26 cellular contexts compared by ENCODE assay signal in the genomic region with DNA sequence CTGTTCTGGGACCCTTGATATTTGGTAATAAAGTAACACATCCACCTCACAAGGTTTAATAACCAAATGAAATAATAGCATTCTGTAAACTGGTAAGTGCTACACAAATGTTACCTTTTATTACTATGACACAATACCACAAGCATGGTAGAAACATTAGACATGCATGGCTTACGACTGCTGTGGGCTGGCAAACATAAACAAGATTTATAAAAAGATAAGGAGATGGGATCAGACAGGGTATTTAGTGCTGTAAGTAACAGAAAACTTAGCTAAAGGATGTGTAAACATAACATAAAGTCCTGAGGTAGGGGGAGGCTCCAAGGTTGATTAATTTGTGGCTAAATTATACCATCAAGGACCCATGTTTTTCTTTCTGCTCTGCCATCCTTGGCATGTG.
"Had no signal": no experiment of that assay in that cellular context is flagged by ENCODE, and none has a peak within 500 bp of the region (broad histone marks: within the 10 kb centered on the region; RNA-seq: fewer than 3 reads in every experiment).

No MANE protein-coding gene starts in this region.

- H3K4me3 Mint-ChIP-seq: dendritic cell treated with granulocyte-macrophage colony-stimulating factor and Interleukin-4, amounts not matched to agents 40 ng/mL and 50 ng/mL, for 4 days; effector memory CD8-positive, alpha-beta T cell; natural killer cell treated with Interleukin-12 subunit alpha and Interleukin-12 subunit beta and Interleukin-15 and Interleukin-18, amount 100 ng/mL, for 72 hours; neural progenitor cell; stimulated activated memory B cell treated with anti-CD40 and anti-IgM and Interleukin-4, amounts not matched to agents 10 μg/mL and 1 μg/mL and 100 μg/mL, for 72 hours; stimulated activated naive CD8-positive, alpha-beta T cell treated with anti-CD3 and anti-CD28 coated beads, Interleukin-15, Interleukin-2, amounts not matched to agents 100 ng/mL and 50 ng/mL, for 24 hours had no signal

- H3K27ac ChIP-seq: epithelial cell of prostate, esophagus muscularis mucosa, gastrocnemius medialis, heart right ventricle, neural progenitor cell, pancreas, right lobe of liver, spleen, tibial artery, upper lobe of left lung had no signal

- H3K4me3 ChIP-seq: esophagus muscularis mucosa, gastrocnemius medialis, heart right ventricle, lung, neural progenitor cell, pancreas, right lobe of liver, spleen, tibial artery, upper lobe of left lung had no signal

- H3K4me1 ChIP-seq: esophagus muscularis mucosa, gastrocnemius medialis, heart right ventricle, pancreas, spleen, tibial artery, upper lobe of left lung had no signal

- ATAC-seq: effector memory CD8-positive, alpha-beta T cell; gastrocnemius medialis; heart right ventricle; left cardiac atrium; left ventricle myocardium superior; natural killer cell treated with Interleukin-12 subunit alpha and Interleukin-12 subunit beta and Interleukin-15 and Interleukin-18, amount 100 ng/mL, for 72 hours; pancreas; right lobe of liver; stimulated activated memory B cell treated with anti-CD40 and anti-IgM and Interleukin-4, amounts not matched to agents 10 μg/mL and 1 μg/mL and 100 μg/mL, for 72 hours had no signal

- H3K9me3 ChIP-seq: esophagus muscularis mucosa, gastrocnemius medialis, pancreas, right lobe of liver, spleen, tibial artery, upper lobe of left lung had no signal

- H3K36me3 Mint-ChIP-seq: natural killer cell treated with Interleukin-12 subunit alpha and Interleukin-12 subunit beta and Interleukin-15 and Interleukin-18, amount 100 ng/mL, for 72 hours; neural progenitor cell; stimulated activated memory B cell treated with anti-CD40 and anti-IgM and Interleukin-4, amounts not matched to agents 10 μg/mL and 1 μg/mL and 100 μg/mL, for 72 hours had no signal

- H3K27me3 ChIP-seq: esophagus muscularis mucosa, gastrocnemius medialis, neural progenitor cell, pancreas, right lobe of liver, spleen, tibial artery, upper lobe of left lung had no signal

- H2AFZ ChIP-seq: neural progenitor cell had no signal

- H3K36me3 ChIP-seq: esophagus muscularis mucosa, gastrocnemius medialis, heart right ventricle, neural progenitor cell, pancreas, right lobe of liver, spleen, tibial artery, upper lobe of left lung had no signal

- DNase-seq: effector memory CD8-positive, alpha-beta T cell; gastrocnemius medialis; heart right ventricle; hypothalamus; left cardiac atrium; left ventricle myocardium superior; mesenchymal stem cell; midbrain; nucleus accumbens; pancreas; right lobe of liver; spleen; stimulated activated CD4-positive, alpha-beta T cell treated with anti-CD3 and anti-CD28 coated beads, Interleukin-15, amount 100 ng/mL, for 24 hours; stimulated activated CD4-positive, alpha-beta T cell treated with anti-CD3 and anti-CD28 coated beads, Interleukin-1b, Interleukin-23, amount 100 ng/mL, for 48 hours; stimulated activated CD4-positive, alpha-beta T cell treated with anti-CD3 and anti-CD28 coated beads, Interleukin-4, amount 100 ng/mL, for 24 hours; tibial artery; upper lobe of left lung had no signal

- H3K9me3 Mint-ChIP-seq: dendritic cell treated with granulocyte-macrophage colony-stimulating factor and Interleukin-4, amounts not matched to agents 40 ng/mL and 50 ng/mL, for 4 days; effector memory CD8-positive, alpha-beta T cell; natural killer cell treated with Interleukin-12 subunit alpha and Interleukin-12 subunit beta and Interleukin-15 and Interleukin-18, amount 100 ng/mL, for 72 hours; stimulated activated naive CD8-positive, alpha-beta T cell treated with anti-CD3 and anti-CD28 coated beads, Interleukin-15, Interleukin-2, amounts not matched to agents 100 ng/mL and 50 ng/mL, for 24 hours had no signal

- H3K4me2 ChIP-seq: neural progenitor cell had no signal

- H3K4me1 Mint-ChIP-seq: stimulated activated memory B cell treated with anti-CD40 and anti-IgM and Interleukin-4, amounts not matched to agents 10 μg/mL and 1 μg/mL and 100 μg/mL, for 72 hours had no signal

- H3K9ac ChIP-seq: neural progenitor cell had no signal

- H3K27ac Mint-ChIP-seq: dendritic cell treated with granulocyte-macrophage colony-stimulating factor and Interleukin-4, amounts not matched to agents 40 ng/mL and 50 ng/mL, for 4 days; effector memory CD8-positive, alpha-beta T cell; natural killer cell treated with Interleukin-12 subunit alpha and Interleukin-12 subunit beta and Interleukin-15 and Interleukin-18, amount 100 ng/mL, for 72 hours; neural progenitor cell; progenitor cell of endocrine pancreas; stimulated activated memory B cell treated with anti-CD40 and anti-IgM and Interleukin-4, amounts not matched to agents 10 μg/mL and 1 μg/mL and 100 μg/mL, for 72 hours; stimulated activated naive CD8-positive, alpha-beta T cell treated with anti-CD3 and anti-CD28 coated beads, Interleukin-15, Interleukin-2, amounts not matched to agents 100 ng/mL and 50 ng/mL, for 24 hours had no signal

- H3K27me3 Mint-ChIP-seq: dendritic cell treated with granulocyte-macrophage colony-stimulating factor and Interleukin-4, amounts not matched to agents 40 ng/mL and 50 ng/mL, for 4 days; effector memory CD8-positive, alpha-beta T cell; progenitor cell of endocrine pancreas; stimulated activated memory B cell treated with anti-CD40 and anti-IgM and Interleukin-4, amounts not matched to agents 10 μg/mL and 1 μg/mL and 100 μg/mL, for 72 hours; stimulated activated naive CD8-positive, alpha-beta T cell treated with anti-CD3 and anti-CD28 coated beads, Interleukin-15, Interleukin-2, amounts not matched to agents 100 ng/mL and 50 ng/mL, for 24 hours had no signal
